ENCODE assay signal across 31 cellular contexts in genomic region chr13:81987677-81988357, GRCh38.
DNase-seq lines count a peak whose midpoint lies in the region; ATAC-seq and TF ChIP-seq lines count a peak whose summit lies in the region.
"Had no signal": no experiment of that assay in that cellular context is flagged by ENCODE, and none has a peak within 500 bp of the region (broad histone marks: within the 10 kb centered on the region; RNA-seq: fewer than 3 reads in every experiment).

No MANE protein-coding gene starts in this region.

- H3K4ac ChIP-seq in mesendoderm (ENCODE audit: low read depth, low read length), result no peak overlapping the region

- peak overlapping the region; percentile 81 for H3K27ac Mint-ChIP-seq in endodermal cell
- H3K27ac Mint-ChIP-seq in stimulated activated effector memory CD8-positive, alpha-beta T cell treated with anti-CD3 and anti-CD28 coated beads, Interleukin-12 subunit alpha, Interleukin-12 subunit beta, amount 100 ng/mL, for 72 hours, result no peak overlapping the region
- no peak overlapping the region for H3K27ac Mint-ChIP-seq in T-helper 17 cell
- no peak overlapping the region for H3K27ac Mint-ChIP-seq in activated CD4-positive, alpha-beta T cell treated with anti-CD3 and anti-CD28 coated beads, Interleukin-2, amount 10 ng/mL, durations not matched to agents 24 days and 14 days
- H3K27ac Mint-ChIP-seq: activated naive CD8-positive, alpha-beta T cell had no signal

- no peak overlapping the region for H3K9ac ChIP-seq in HUES48 (ENCODE audit: low read depth, low read length)
- peak overlapping the region; percentile 36 for H3K9ac ChIP-seq in endodermal cell (ENCODE audit: extremely low read depth, low read length, poor library complexity, severe bottlenecking)
- no peak overlapping the region for H3K9ac ChIP-seq in mesendoderm (ENCODE audit: low read length)

- no peaks in the 10 kb centered on the region for H3K79me2 ChIP-seq in mesendoderm (ENCODE audit: control insufficient read depth, insufficient read depth, low read length)

- H3K56ac ChIP-seq in mesendoderm (ENCODE audit: low read length), result peak overlapping the region; percentile 73

- no peak overlapping the region for H4K8ac ChIP-seq in mesendoderm (ENCODE audit: low read depth, low read length)

- no peak overlapping the region for H3K18ac ChIP-seq in mesendoderm (ENCODE audit: low read length)

- H3K4me3 ChIP-seq in HUES48 (ENCODE audit: low read depth, low read length), result 0 out of 2 replicates have a peak overlapping the region, but pooled peaks have one; percentile 1
- peak overlapping the region; percentile 27 for H3K4me3 ChIP-seq in endodermal cell (ENCODE audit: low read length)
- no peak overlapping the region for H3K4me3 ChIP-seq in mesendoderm (ENCODE audit: low read length)
- H3K4me3 ChIP-seq: breast epithelium, dorsolateral prefrontal cortex, esophagus squamous epithelium, heart left ventricle, MG63, right atrium auricular region, SJCRH30, smooth muscle cell, stomach, tibial artery had no signal

- no peak overlapping the region for H2BK120ac ChIP-seq in mesendoderm (ENCODE audit: low read depth, low read length)

- no peaks in the 10 kb centered on the region for H3K36me3 ChIP-seq in HUES48 (ENCODE audit: control insufficient read depth, insufficient read depth, low read length)
- no peaks in the 10 kb centered on the region for H3K36me3 ChIP-seq in endodermal cell (ENCODE audit: control insufficient read depth, insufficient read depth, low read length)
- H3K36me3 ChIP-seq in mesendoderm (ENCODE audit: control insufficient read depth, insufficient read depth, low read length), result no peaks in the 10 kb centered on the region
- H3K36me3 ChIP-seq: breast epithelium, esophagus squamous epithelium, heart left ventricle, MG63, right atrium auricular region, SJCRH30, stomach, tibial artery, WERI-Rb-1 had no signal

- H3K4me1 Mint-ChIP-seq in endodermal cell (peaks cover 40% of the 10 kb centered on the region), T-helper 17 cell (no peaks in the 10 kb centered on the region)
- H3K4me1 Mint-ChIP-seq in stimulated activated effector memory CD8-positive, alpha-beta T cell treated with anti-CD3 and anti-CD28 coated beads, Interleukin-12 subunit alpha, Interleukin-12 subunit beta, amount 100 ng/mL, for 72 hours, result no peaks in the 10 kb centered on the region
- no peaks in the 10 kb centered on the region for H3K4me1 Mint-ChIP-seq in activated CD4-positive, alpha-beta T cell treated with anti-CD3 and anti-CD28 coated beads, Interleukin-2, amount 10 ng/mL, durations not matched to agents 24 days and 14 days

- peaks cover 16% of the 10 kb centered on the region for H3K36me3 Mint-ChIP-seq in endodermal cell (ENCODE audit: low read depth)
- H3K36me3 Mint-ChIP-seq in stimulated activated effector memory CD8-positive, alpha-beta T cell treated with anti-CD3 and anti-CD28 coated beads, Interleukin-12 subunit alpha, Interleukin-12 subunit beta, amount 100 ng/mL, for 72 hours, result no peaks in the 10 kb centered on the region
- H3K36me3 Mint-ChIP-seq in T-helper 17 cell (ENCODE audit: low read depth), result no peaks in the 10 kb centered on the region
- H3K36me3 Mint-ChIP-seq in activated CD4-positive, alpha-beta T cell treated with anti-CD3 and anti-CD28 coated beads, Interleukin-2, amount 10 ng/mL, durations not matched to agents 24 days and 14 days (ENCODE audit: low read depth), result no peaks in the 10 kb centered on the region
- H3K36me3 Mint-ChIP-seq: activated naive CD8-positive, alpha-beta T cell had no signal

- no peak overlapping the region for H2AK5ac ChIP-seq in mesendoderm (ENCODE audit: low read length)

- no peak overlapping the region for H2BK5ac ChIP-seq in mesendoderm (ENCODE audit: low read length)

- no peak overlapping the region for H4K5ac ChIP-seq in mesendoderm (ENCODE audit: low read length)

- H3K27ac ChIP-seq in HUES48 (ENCODE audit: low read depth, low read length), result peak overlapping the region; percentile 91
- no peak overlapping the region for H3K27ac ChIP-seq in endodermal cell (ENCODE audit: low read depth, low read length)
- peak overlapping the region; percentile 97 for H3K27ac ChIP-seq in mesendoderm (ENCODE audit: low read depth, low read length)
- H3K27ac ChIP-seq: breast epithelium, dorsolateral prefrontal cortex, esophagus squamous epithelium, heart left ventricle, right atrium auricular region, SJCRH30, stomach, tibial artery, WERI-Rb-1 had no signal

- peaks cover 28% of the 10 kb centered on the region for H3K9me3 Mint-ChIP-seq in endodermal cell
- H3K9me3 Mint-ChIP-seq in stimulated activated effector memory CD8-positive, alpha-beta T cell treated with anti-CD3 and anti-CD28 coated beads, Interleukin-12 subunit alpha, Interleukin-12 subunit beta, amount 100 ng/mL, for 72 hours, result peaks cover 10% of the 10 kb centered on the region
- peaks cover 6% of the 10 kb centered on the region for H3K9me3 Mint-ChIP-seq in activated CD4-positive, alpha-beta T cell treated with anti-CD3 and anti-CD28 coated beads, Interleukin-2, amount 10 ng/mL, durations not matched to agents 24 days and 14 days

- ATAC-seq in stimulated activated effector memory CD8-positive, alpha-beta T cell treated with anti-CD3 and anti-CD28 coated beads, Interleukin-12 subunit alpha, Interleukin-12 subunit beta, amount 100 ng/mL, for 72 hours, result no peak
- no peak for ATAC-seq in T-helper 17 cell
- ATAC-seq: heart left ventricle, left colon had no signal

- H3K27me3 Mint-ChIP-seq in endodermal cell (ENCODE audit: insufficient read depth), result no peaks in the 10 kb centered on the region
- no peaks in the 10 kb centered on the region for H3K27me3 Mint-ChIP-seq in T-helper 17 cell
- H3K27me3 Mint-ChIP-seq in activated CD4-positive, alpha-beta T cell treated with anti-CD3 and anti-CD28 coated beads, Interleukin-2, amount 10 ng/mL, durations not matched to agents 24 days and 14 days, result no peaks in the 10 kb centered on the region
- H3K27me3 Mint-ChIP-seq: activated naive CD8-positive, alpha-beta T cell had no signal

- H2BK15ac ChIP-seq in mesendoderm (replicated peaks; ENCODE audit: low read depth), result no peak overlapping the region

- 18% methylated on average over 1 of the region's 3 CpGs; no CpG with 5 or more reads in 1 of the 2 experiments for WGBS in endodermal cell (ENCODE audit: insufficient coverage in 1 of 2, insufficient read length in 1 of 2), 2 experiments
- no CpG with 5 or more reads among the region's 3 CpGs for WGBS in mesendoderm (ENCODE audit: extremely low coverage, insufficient coverage, low lambda C conversion rate)

- H3K4me3 Mint-ChIP-seq in endodermal cell, result no peak overlapping the region
- no peak overlapping the region for H3K4me3 Mint-ChIP-seq in stimulated activated effector memory CD8-positive, alpha-beta T cell treated with anti-CD3 and anti-CD28 coated beads, Interleukin-12 subunit alpha, Interleukin-12 subunit beta, amount 100 ng/mL, for 72 hours
- H3K4me3 Mint-ChIP-seq in T-helper 17 cell, result no peak overlapping the region
- H3K4me3 Mint-ChIP-seq in activated CD4-positive, alpha-beta T cell treated with anti-CD3 and anti-CD28 coated beads, Interleukin-2, amount 10 ng/mL, durations not matched to agents 24 days and 14 days, result no peak overlapping the region
- H3K4me3 Mint-ChIP-seq: activated naive CD8-positive, alpha-beta T cell had no signal

- peaks cover 45% of the 10 kb centered on the region for H3K4me1 ChIP-seq in HUES48 (ENCODE audit: control insufficient read depth, insufficient read depth, low read length)
- H3K4me1 ChIP-seq in endodermal cell (ENCODE audit: control insufficient read depth, insufficient read depth, low read length), result peaks cover 15% of the 10 kb centered on the region
- peaks cover 3% of the 10 kb centered on the region for H3K4me1 ChIP-seq in mesendoderm (ENCODE audit: control insufficient read depth, low read depth, low read length)
- H3K4me1 ChIP-seq: breast epithelium, esophagus squamous epithelium, heart left ventricle, right atrium auricular region, SJCRH30, tibial artery had no signal

- no peak for TF ChIP-seq CTCF in endodermal cell (conservative IDR thresholded peaks at IDR 0.05)

- intact Hi-C loops in activated CD4-positive, alpha-beta T cell treated with anti-CD3 and anti-CD28 coated beads, Interleukin-2, amount 10 ng/mL, durations not matched to agents 24 days and 14 days (cut with micrococcal nuclease), result no loop called here

- no peak overlapping the region for H3K4me2 ChIP-seq in mesendoderm (ENCODE audit: low read length)
- H3K4me2 ChIP-seq: smooth muscle cell had no signal

- H3K23ac ChIP-seq in mesendoderm (ENCODE audit: low read length), result no peak overlapping the region

- H3K27me3 ChIP-seq in HUES48 (ENCODE audit: control insufficient read depth, insufficient read depth, low read length) (peaks cover 21% of the 10 kb centered on the region), endodermal cell (ENCODE audit: control insufficient read depth, insufficient read depth, low read length, poor library complexity, severe bottlenecking) (no peaks in the 10 kb centered on the region), mesendoderm (ENCODE audit: insufficient read depth, low read length, poor library complexity) (no peaks in the 10 kb centered on the region)
- H3K27me3 ChIP-seq: breast epithelium, dorsolateral prefrontal cortex, esophagus squamous epithelium, heart left ventricle, MG63, right atrium auricular region, SJCRH30, stomach, tibial artery had no signal

- H3K79me1 ChIP-seq in mesendoderm (ENCODE audit: low read length), result no peaks in the 10 kb centered on the region

- peak; percentile 42 for DNase-seq in ELF-1 (ENCODE audit: low read depth, low spot score)
- peak; percentile 71 for DNase-seq in endodermal cell
- DNase-seq in mesendoderm, result peak; percentile 91
- DNase-seq in stimulated activated effector memory CD8-positive, alpha-beta T cell treated with anti-CD3 and anti-CD28 coated beads, Interleukin-12 subunit alpha, Interleukin-12 subunit beta, amount 100 ng/mL, for 72 hours (ENCODE audit: low spot score in 2 of 2), result no peak
- DNase-seq in T-helper 17 cell, result no peak
- no peak for DNase-seq in activated CD4-positive, alpha-beta T cell treated with anti-CD3 and anti-CD28 coated beads, Interleukin-2, amount 10 ng/mL, durations not matched to agents 24 days and 14 days
- DNase-seq: activated CD4-positive, alpha-beta T cell treated with anti-CD3 and anti-CD28 coated beads for 48 hours; activated effector memory CD4-positive, alpha-beta T cell treated with Interleukin-2 at 50 U/mL for 16 hours; C1 segment of cervical spinal cord; DND-41; dorsolateral prefrontal cortex; esophagus squamous epithelium; foreskin melanocyte; heart left ventricle; KG1; left colon; MG63; NCI-H1436 treated with DMSO at 0.1 percent for 48 hours; NCI-H446; RPMI8226; stimulated activated CD4-positive, alpha-beta T cell treated with anti-CD3 and anti-CD28 coated beads, Interleukin-1b, Interleukin-23, amount 100 ng/mL, for 48 hours; stomach; T-helper 9 cell; tibial artery; WERI-Rb-1 had no signal

- H3K9me3 ChIP-seq in HUES48 (ENCODE audit: control insufficient read depth, insufficient read depth, low read length) (no peaks in the 10 kb centered on the region), endodermal cell (ENCODE audit: control insufficient read depth, low read length) (peaks cover 26% of the 10 kb centered on the region), T-helper 17 cell (ENCODE audit: control insufficient read depth, low read length, poor library complexity, severe bottlenecking) (no peaks in the 10 kb centered on the region)
- H3K9me3 ChIP-seq: breast epithelium, esophagus squamous epithelium, MG63, right atrium auricular region, SJCRH30, stomach, tibial artery had no signal

Comparison
In these comparisons a context has a peak if more than half of its experiments do, and no peak if none do; other contexts are left out.
1. DNase-seq: peak in ELF-1 (single experiment), endodermal cell (single experiment) and mesendoderm (single experiment); none in stimulated activated effector memory CD8-positive, alpha-beta T cell treated with anti-CD3 and anti-CD28 coated beads, Interleukin-12 subunit alpha, Interleukin-12 subunit beta, amount 100 ng/mL, for 72 hours (0 of 2), T-helper 17 cell (0 of 3) and activated CD4-positive, alpha-beta T cell treated with anti-CD3 and anti-CD28 coated beads, Interleukin-2, amount 10 ng/mL, durations not matched to agents 24 days and 14 days (single experiment).